ENCODE assay signal across 14 cellular contexts in genomic region chr1:100950311-100950710, GRCh38. TPM values are rescaled to one million over a fixed set of nuclear protein-coding genes. Genes with fewer than 3 reads are reported as not detected.
DNase-seq lines count a peak whose midpoint lies in the region; ATAC-seq and TF ChIP-seq lines count a peak whose summit lies in the region.
"Had no signal": no experiment of that assay in that cellular context is flagged by ENCODE, and none has a peak within 500 bp of the region (broad histone marks: within the 10 kb centered on the region; RNA-seq: fewer than 3 reads in every experiment).

No MANE protein-coding gene starts in this region.

- no peak overlapping the region for H3K4me3 Mint-ChIP-seq in activated CD4-positive, alpha-beta T cell treated with anti-CD3 and anti-CD28 coated beads, Interleukin-2, amount 10 ng/mL, durations not matched to agents 7 days and 5 days
- H3K4me3 Mint-ChIP-seq in HFFc6 = no peak overlapping the region
- H3K4me3 Mint-ChIP-seq in naive thymus-derived CD4-positive, alpha-beta T cell = peak overlapping the region in 6 of 10 donors; percentile 4 to 74 (median 13)

- peak overlapping the region; percentile 93 for H3K27ac Mint-ChIP-seq in activated CD4-positive, alpha-beta T cell treated with anti-CD3 and anti-CD28 coated beads, Interleukin-2, amount 10 ng/mL, durations not matched to agents 7 days and 5 days
- peak overlapping the region; percentile 62 for H3K27ac Mint-ChIP-seq in HFFc6
- peak overlapping the region in 8 of 9 donors; percentile 53 to 95 (median 90) for H3K27ac Mint-ChIP-seq in naive thymus-derived CD4-positive, alpha-beta T cell
- H3K27ac Mint-ChIP-seq: stimulated activated naive B cell treated with anti-CD40 and anti-IgM and Interleukin-4, amounts not matched to agents 10 μg/mL and 1 μg/mL and 100 μg/mL, for 72 hours had no signal

- H3K36me3 Mint-ChIP-seq in activated CD4-positive, alpha-beta T cell treated with anti-CD3 and anti-CD28 coated beads, Interleukin-2, amount 10 ng/mL, durations not matched to agents 7 days and 5 days (ENCODE audit: low read depth) = peaks cover 90% of the 10 kb centered on the region
- H3K36me3 Mint-ChIP-seq in HFFc6 (ENCODE audit: low read depth) = peaks cover 64% of the 10 kb centered on the region
- peaks cover 49 to 86% (median 80%) of the 10 kb centered on the region in 5 donors for H3K36me3 Mint-ChIP-seq in naive thymus-derived CD4-positive, alpha-beta T cell

- no peak for TF ChIP-seq POLR2A in esophagus muscularis mucosa (IDR thresholded peaks at IDR 0.05; ENCODE audit: low read depth)

- no peak for DNase-seq in activated CD4-positive, alpha-beta T cell treated with anti-CD3 and anti-CD28 coated beads, Interleukin-2, amount 10 ng/mL, durations not matched to agents 7 days and 5 days
- DNase-seq in activated CD4-positive, alpha-beta T cell treated with anti-CD3 and anti-CD28 coated beads for 4 hours = no peak
- DNase-seq in HFFc6 (no peak), esophagus muscularis mucosa (ENCODE audit: extremely low spot score) (no peak), LoVo (ENCODE audit: low spot score) (no peak)
- no peak for DNase-seq in naive thymus-derived CD4-positive, alpha-beta T cell
- DNase-seq: activated CD4-positive, alpha-beta T cell treated with anti-CD3 and anti-CD28 coated beads, Interleukin-2, amount 50 U/mL, for 4 hours; left ventricle myocardium inferior; SK-N-SH; upper lobe of left lung had no signal

- H3K9me3 Mint-ChIP-seq in activated CD4-positive, alpha-beta T cell treated with anti-CD3 and anti-CD28 coated beads, Interleukin-2, amount 10 ng/mL, durations not matched to agents 7 days and 5 days = peaks cover 68% of the 10 kb centered on the region
- H3K9me3 Mint-ChIP-seq in HFFc6 = no peaks in the 10 kb centered on the region; the same call in 1 of the 2 replicates
- H3K9me3 Mint-ChIP-seq in naive thymus-derived CD4-positive, alpha-beta T cell = peaks cover 15 to 86% (median 61%) of the 10 kb centered on the region in 11 donors

- CTCF ChIA-PET in activated CD4-positive, alpha-beta T cell treated with anti-CD3 and anti-CD28 coated beads, Interleukin-2, amount 10 ng/mL, durations not matched to agents 7 days and 5 days (lab: Charles Lee) = interaction anchor here (1.4 to 1.7 kb wide), 4 partner anchors 8 to 288 kb away, joined by 3 to 5 read pairs (median 4); no protein-coding TSS in a partner anchor
- CTCF ChIA-PET in naive thymus-derived CD4-positive, alpha-beta T cell (lab: Charles Lee) = interaction anchor here (0.6 kb wide), 1 partner anchor 16 kb away, joined by 4 read pairs; no protein-coding TSS in a partner anchor

- peaks cover 11 to 47% (median 41%) of the 10 kb centered on the region in 4 donors for H3K4me1 ChIP-seq in esophagus muscularis mucosa
- peaks cover 25 to 27% of the 10 kb centered on the region in 2 donors for H3K4me1 ChIP-seq in naive thymus-derived CD4-positive, alpha-beta T cell (ENCODE audit: control insufficient read depth in 2 of 2, insufficient read depth in 2 of 2, low read length in 2 of 2)

- H3K27ac ChIP-seq in esophagus muscularis mucosa (replicated peaks in 1 of 4) = peak overlapping the region in 3 of 4 donors; percentile 26 to 48 (median 43)
- H3K27ac ChIP-seq in naive thymus-derived CD4-positive, alpha-beta T cell (ENCODE audit: low read depth, low read length) = no peak overlapping the region
- H3K27ac ChIP-seq: BLaER1 treated with 17β-estradiol and CSF1 and Interleukin-3, amounts not matched to agents 10 nM and 100 nM; left ventricle myocardium inferior had no signal

- H3K4me3 ChIP-seq in esophagus muscularis mucosa = no peak overlapping the region
- peak overlapping the region; percentile 54 for H3K4me3 ChIP-seq in naive thymus-derived CD4-positive, alpha-beta T cell (ENCODE audit: low read length)
- H3K4me3 ChIP-seq: BLaER1 treated with 17β-estradiol and CSF1 and Interleukin-3, amounts not matched to agents 10 nM and 100 nM; left ventricle myocardium inferior; upper lobe of left lung had no signal

- no peaks in the 10 kb centered on the region for H3K27me3 ChIP-seq in esophagus muscularis mucosa
- no peaks in the 10 kb centered on the region for H3K27me3 ChIP-seq in naive thymus-derived CD4-positive, alpha-beta T cell (ENCODE audit: control insufficient read depth in 2 of 2, insufficient read depth in 2 of 2, low read length in 2 of 2)
- H3K27me3 ChIP-seq: BLaER1 treated with 17β-estradiol and CSF1 and Interleukin-3, amounts not matched to agents 10 nM and 100 nM; upper lobe of left lung had no signal

- H3K4me1 Mint-ChIP-seq in activated CD4-positive, alpha-beta T cell treated with anti-CD3 and anti-CD28 coated beads, Interleukin-2, amount 10 ng/mL, durations not matched to agents 7 days and 5 days = peaks cover 70% of the 10 kb centered on the region
- peaks cover 56% of the 10 kb centered on the region for H3K4me1 Mint-ChIP-seq in HFFc6 (ENCODE audit: low read depth)
- peaks cover 28 to 84% (median 78%) of the 10 kb centered on the region in 7 donors for H3K4me1 Mint-ChIP-seq in naive thymus-derived CD4-positive, alpha-beta T cell

- no peaks in the 10 kb centered on the region for H3K27me3 Mint-ChIP-seq in activated CD4-positive, alpha-beta T cell treated with anti-CD3 and anti-CD28 coated beads, Interleukin-2, amount 10 ng/mL, durations not matched to agents 7 days and 5 days
- no peaks in the 10 kb centered on the region for H3K27me3 Mint-ChIP-seq in HFFc6 (ENCODE audit: insufficient read depth)
- no peaks in the 10 kb centered on the region for H3K27me3 Mint-ChIP-seq in naive thymus-derived CD4-positive, alpha-beta T cell
- H3K27me3 Mint-ChIP-seq: stimulated activated naive B cell treated with anti-CD40 and anti-IgM and Interleukin-4, amounts not matched to agents 10 μg/mL and 1 μg/mL and 100 μg/mL, for 72 hours had no signal

- peaks cover 0 to 12% (median 5%) of the 10 kb centered on the region in 4 donors for H3K36me3 ChIP-seq in esophagus muscularis mucosa
- H3K36me3 ChIP-seq in naive thymus-derived CD4-positive, alpha-beta T cell (ENCODE audit: control insufficient read depth in 2 of 3, insufficient read depth in 3 of 3, low read length in 3 of 3) = peaks cover 0 to 18% (median 0%) of the 10 kb centered on the region in 3 experiments

- TF ChIP-seq CTCF in HFFc6 (IDR thresholded peaks at IDR 0.05) (no peak), esophagus muscularis mucosa (IDR thresholded peaks at IDR 0.05) (no peak)

- no peak for TF ChIP-seq EP300 in esophagus muscularis mucosa (IDR thresholded peaks at IDR 0.05)

- intact Hi-C loops in esophagus muscularis mucosa (cut with DNase I) = no loop called here
- intact Hi-C loops in naive thymus-derived CD4-positive, alpha-beta T cell (cut with micrococcal nuclease) = no loop called here

- no peaks in the 10 kb centered on the region for H3K9me3 ChIP-seq in esophagus muscularis mucosa
- peaks cover 0 to 22% (median 0%) of the 10 kb centered on the region in 3 experiments for H3K9me3 ChIP-seq in naive thymus-derived CD4-positive, alpha-beta T cell (ENCODE audit: control insufficient read depth in 2 of 3, low read length in 3 of 3)
- H3K9me3 ChIP-seq: SK-N-SH, upper lobe of left lung had no signal

- no peak for ATAC-seq in naive thymus-derived CD4-positive, alpha-beta T cell
- no peak for ATAC-seq in GM18519 (IDR thresholded peaks at IDR 0.05; ENCODE audit: low FRiP score, unreplicated experiment)
- ATAC-seq in GM21423 (IDR thresholded peaks at IDR 0.05; ENCODE audit: unreplicated experiment) = no peak

- POLR2A ChIA-PET in activated CD4-positive, alpha-beta T cell treated with anti-CD3 and anti-CD28 coated beads, Interleukin-2, amount 10 ng/mL, durations not matched to agents 7 days and 5 days (lab: Charles Lee) = interaction anchor here (0.6 kb wide), 1 partner anchor 280 kb away, joined by 3 read pairs; no protein-coding TSS in a partner anchor
- POLR2A ChIA-PET in naive thymus-derived CD4-positive, alpha-beta T cell (lab: Charles Lee) = interaction anchor here (0.8 to 4.3 kb wide), 14 partner anchors 9 to 288 kb away, joined by 3 to 44 read pairs (median 9); no protein-coding TSS in a partner anchor

RNA-seq across cellular contexts. Expression of gene SLC30A7, which starts 54.4 kb away (rescaled TPM):
- total RNA-seq in activated CD4-positive, alpha-beta T cell treated with anti-CD3 and anti-CD28 coated beads, Interleukin-2, amount 10 ng/mL, durations not matched to agents 7 days and 5 days = 10 to 100 TPM; 32.8 to 33.9 TPM
- 10 to 100 TPM; 27.7 to 36.8 (median 34.8) TPM for total RNA-seq in HFFc6 (2021; fragmentation: NEBNext Ultra II Directional; extraction: Animal tissue kit (Norgen Biotek cat#: 25700))
- 10 to 100 TPM; 10.5 to 19.9 (median 13.6) TPM for total RNA-seq in esophagus muscularis mucosa
- 10 to 100 TPM; 29.9 to 44.5 (median 38.8) TPM for total RNA-seq in naive thymus-derived CD4-positive, alpha-beta T cell
- 10 to 100 TPM in 1 of 2 donors, 1 to 10 TPM in 1; 9.0 to 12.9 TPM for polyA plus RNA-seq in naive thymus-derived CD4-positive, alpha-beta T cell

RNA-seq across cellular contexts. Expression of gene EXTL2, which starts 55.7 kb away (rescaled TPM):
- 1 to 10 TPM; 2.4 to 3.5 TPM for total RNA-seq in activated CD4-positive, alpha-beta T cell treated with anti-CD3 and anti-CD28 coated beads, Interleukin-2, amount 10 ng/mL, durations not matched to agents 7 days and 5 days
- total RNA-seq in HFFc6 (2021; fragmentation: NEBNext Ultra II Directional; extraction: Animal tissue kit (Norgen Biotek cat#: 25700)) = 10 to 100 TPM; 17.8 to 27.1 (median 23.3) TPM
- 10 to 100 TPM; 14.5 to 21.6 (median 17.6) TPM for total RNA-seq in esophagus muscularis mucosa
- 1 to 10 TPM; 1.5 to 4.6 (median 3.2) TPM for total RNA-seq in naive thymus-derived CD4-positive, alpha-beta T cell
- 1 to 10 TPM; 2.3 to 3.7 TPM for polyA plus RNA-seq in naive thymus-derived CD4-positive, alpha-beta T cell

Comparison
In these comparisons a context has a peak if more than half of its experiments do, and no peak if none do; other contexts are left out.
1. H3K4me3 Mint-ChIP-seq: peak in naive thymus-derived CD4-positive, alpha-beta T cell (6 of 10); none in activated CD4-positive, alpha-beta T cell treated with anti-CD3 and anti-CD28 coated beads, Interleukin-2, amount 10 ng/mL, durations not matched to agents 7 days and 5 days (single experiment) and HFFc6 (single experiment).
2. Peak in every context shown above with its lines, with median percentiles within 50 percentile points of each other: H3K27ac Mint-ChIP-seq.